8 cellular contexts compared by ENCODE assay signal in the genomic region with DNA sequence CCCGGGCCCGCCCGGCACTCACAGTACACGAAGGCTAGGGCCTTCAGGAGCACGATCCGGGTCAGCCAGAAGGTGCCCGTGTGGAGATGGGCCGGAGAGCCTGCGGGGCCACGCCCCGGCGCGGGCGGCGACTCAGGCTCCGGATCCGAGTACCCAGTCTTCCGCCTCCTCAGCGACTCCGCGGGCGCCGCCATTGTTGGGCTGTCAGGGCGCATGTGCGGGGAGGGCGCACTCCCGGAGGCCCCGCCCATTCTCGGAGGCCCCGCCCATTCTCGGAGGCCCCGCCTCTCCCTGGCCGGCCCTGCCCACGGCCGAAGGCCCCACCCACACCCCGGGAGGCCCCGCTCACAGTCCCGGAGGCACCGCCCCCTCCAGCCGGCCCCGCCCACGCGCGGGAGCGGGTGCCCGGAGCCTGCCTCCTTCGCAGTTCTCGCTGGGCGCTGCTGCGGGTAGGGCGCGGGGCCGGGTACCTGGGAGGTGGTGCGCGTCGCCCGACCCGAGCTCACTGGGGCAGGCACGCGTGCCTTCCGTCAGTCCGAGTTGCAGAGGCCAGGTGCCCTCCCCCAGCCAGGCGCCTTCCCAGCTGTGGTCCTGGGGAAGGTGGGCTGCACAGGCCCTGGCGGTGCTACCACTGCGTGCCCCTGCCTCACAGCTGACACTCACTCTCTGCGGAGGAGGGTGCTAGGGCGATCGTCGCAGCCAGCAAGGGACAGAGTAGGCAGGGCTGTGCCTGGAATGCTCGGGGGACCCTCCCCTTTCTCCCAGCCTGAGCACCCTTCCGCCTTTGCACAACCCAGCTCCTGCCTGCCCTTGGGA. TPM values are rescaled to one million over a fixed set of nuclear protein-coding genes. Genes with fewer than 3 reads are reported as not detected.
DNase-seq lines count a peak whose midpoint lies in the region; ATAC-seq and TF ChIP-seq lines count a peak whose summit lies in the region.

Gene LMF1 (minus strand): TSS at position 219 of the 816 bp plus-strand sequence. CDS start 4 bp downstream, at position 215.

- peak; percentile 89 for TF ChIP-seq POLR2A in GM18951 (IDR thresholded peaks at IDR 0.05; ENCODE audit: extremely low read depth, insufficient read depth, insufficient read length)
- TF ChIP-seq POLR2A in right lobe of liver (IDR thresholded peaks at IDR 0.05), result peak; percentile 68

- no peaks in the 10 kb centered on the region for H3K27me3 ChIP-seq in right lobe of liver

- no peaks in the 10 kb centered on the region for H3K36me3 ChIP-seq in right lobe of liver

- peak within 1 kb of the TSS in 2 of 3 donors; percentile 44 to 51 for H3K27ac ChIP-seq in right lobe of liver

- TF ChIP-seq CTCF in AG09319 (IDR thresholded peaks at IDR 0.05; ENCODE audit: low read depth, low read length) (no peak), right lobe of liver (IDR thresholded peaks at IDR 0.05) (no peak)

- no peaks in the 10 kb centered on the region for H3K9me3 ChIP-seq in right lobe of liver

- in situ Hi-C loops in GM18951 (cut with MboI; ENCODE audit: low sequenced_read_pairs, unreplicated experiment), result no loop called here

- DNase-seq in AG09319 (ENCODE audit: extremely low read depth, low read depth) (peak; percentile 63), NCI-H526 treated with DMSO at 0.1 percent for 48 hours (lab: John Stamatoyannopoulos, UW) (peak; percentile 49), dermis blood vessel endothelial cell (peak; percentile 93), right lobe of liver (peak; percentile 97)
- DNase-seq in activated CD4-positive, alpha-beta T cell treated with anti-CD3 and anti-CD28 coated beads, Interleukin-2, amount 50 U/mL, for 24 hours (ENCODE audit: low read depth in 1 of 2, low spot score in 1 of 2), result peak; percentile 92 to 96
- DNase-seq in stimulated activated CD4-positive, alpha-beta T cell treated with anti-CD3 and anti-CD28 coated beads, Interleukin-4, amount 100 ng/mL, for 1 hour, result peak; percentile 96

- 2% methylated on average over 10 of the region's 71 CpGs for WGBS in right lobe of liver (ENCODE audit: insufficient coverage, low coverage, low lambda C conversion rate, missing lambda C conversion rate)

- peaks cover 0 to 13% (median 3%) of the 10 kb centered on the region in 4 donors for H3K4me1 ChIP-seq in right lobe of liver

- intact Hi-C loops in right lobe of liver (cut with DNase I), result no loop called here

- H3K4me3 ChIP-seq in right lobe of liver, result peak within 1 kb of the TSS; percentile 95 to 98 (median 96)

- ATAC-seq in HG03159 (IDR thresholded peaks at IDR 0.05; ENCODE audit: unreplicated experiment) (peak; percentile 74), right lobe of liver (peak; percentile 98 to 99 (median 98))

RNA-seq across cellular contexts. Expression of gene LMF1, which starts in this region (rescaled TPM):
- total RNA-seq in dermis blood vessel endothelial cell (14.2 and 14.6 TPM in 2 replicates), right lobe of liver (10 to 100 TPM; 10.9 to 20.0 (median 13.8) TPM)

Comparison
In these comparisons a context has a peak if more than half of its experiments do, and no peak if none do; other contexts are left out.
1. Peak in every context shown above with its lines: DNase-seq, ATAC-seq, H3K4me3 ChIP-seq and H3K27ac ChIP-seq.